In the genomic region with DNA sequence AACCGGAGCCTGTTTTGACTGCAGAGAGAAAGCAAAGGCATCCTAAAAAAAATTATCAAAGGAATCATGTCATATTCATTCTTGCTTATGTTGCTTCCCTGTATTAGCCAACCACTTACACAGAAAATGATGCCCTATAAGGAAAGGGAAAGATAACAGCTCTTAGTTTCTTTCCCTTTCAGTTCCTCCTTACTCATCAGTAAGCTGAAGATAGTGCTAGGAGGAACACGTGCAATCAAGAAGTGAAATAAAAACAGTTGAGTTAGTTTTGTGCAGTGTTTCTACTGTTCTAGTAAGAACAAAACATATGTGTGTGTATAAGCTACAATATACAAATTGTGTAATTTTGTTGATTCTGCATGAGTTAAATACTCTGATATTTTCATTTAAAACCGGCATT, we compare ENCODE assay signal across 8 cellular contexts. TPM values are rescaled to one million over a fixed set of nuclear protein-coding genes. Genes with fewer than 3 reads are reported as not detected.
DNase-seq lines count a peak whose midpoint lies in the region; ATAC-seq and TF ChIP-seq lines count a peak whose summit lies in the region.

No MANE protein-coding gene starts in this region.

- no peaks in the 10 kb centered on the region for H3K36me3 Mint-ChIP-seq in GM23338 (ENCODE audit: low read depth)

- no peaks in the 10 kb centered on the region for H3K79me2 ChIP-seq in GM23338 (replicated peaks; ENCODE audit: insufficient read depth)

- intact Hi-C loops in lower lobe of right lung (cut with DNase I) = no loop called here

- H3K4me1 Mint-ChIP-seq in GM23338 = peaks cover 4% of the 10 kb centered on the region; the same call in 1 of the 3 replicates

- DNase-seq in GM23338 (ENCODE audit: low spot score) (no peak), lower lobe of right lung (no peak), Peyer's patch (no peak), GDM1 (lab: John Stamatoyannopoulos, UW) (no peak), NCI-H2081 treated with DMSO at 0.1 percent for 48 hours (lab: John Stamatoyannopoulos, UW) (no peak)
- DNase-seq in activated CD4-positive, alpha-beta T cell treated with anti-CD3 and anti-CD28 coated beads, Interleukin-2, amount 50 U/mL, for 48 hours = no peak

- H3F3A ChIP-seq in GM23338 (replicated peaks; ENCODE audit: low read depth) = no peaks in the 10 kb centered on the region

- no peaks in the 10 kb centered on the region for H3K4me1 ChIP-seq in GM23338 (ENCODE audit: insufficient read depth)
- H3K4me1 ChIP-seq in lower lobe of right lung = no peaks in the 10 kb centered on the region
- H3K4me1 ChIP-seq in Peyer's patch = peaks cover 0 to 4% (median 0%) of the 10 kb centered on the region in 4 donors

- H3K27ac ChIP-seq in GM23338 (ENCODE audit: low read depth) (no peak overlapping the region), lower lobe of right lung (no peak overlapping the region), Peyer's patch (no peak overlapping the region)

- TF ChIP-seq CTCF in GM23338 (conservative IDR thresholded peaks at IDR 0.05; ENCODE audit: low read depth in 2 of 2) (no peak), lower lobe of right lung (IDR thresholded peaks at IDR 0.05) (no peak), Peyer's patch (IDR thresholded peaks at IDR 0.05) (no peak)

- ATAC-seq in GM18873 (IDR thresholded peaks at IDR 0.05; ENCODE audit: low FRiP score, unreplicated experiment) (peak; percentile 87), GM23338 (no peak), HG03565 (IDR thresholded peaks at IDR 0.05; ENCODE audit: unreplicated experiment) (peak; percentile 89), lower lobe of right lung (peak; percentile 45 to 73)

- H3K27ac Mint-ChIP-seq in GM23338 = no peak overlapping the region

- H3K4me3 ChIP-seq in GM23338 (no peak overlapping the region), lower lobe of right lung (no peak overlapping the region), Peyer's patch (no peak overlapping the region)

- no peak for TF ChIP-seq POLR2A in Peyer's patch (IDR thresholded peaks at IDR 0.05)

- H4K20me1 ChIP-seq in GM23338 (replicated peaks; ENCODE audit: insufficient read depth) = no peaks in the 10 kb centered on the region

- no peak overlapping the region for H3K4me3 Mint-ChIP-seq in GM23338

- H3K27me3 ChIP-seq in GM23338 (ENCODE audit: insufficient read depth) (no peaks in the 10 kb centered on the region), lower lobe of right lung (ENCODE audit: low read depth) (no peaks in the 10 kb centered on the region), Peyer's patch (no peaks in the 10 kb centered on the region)

- no peaks in the 10 kb centered on the region for H3K9me2 ChIP-seq in GM23338 (ENCODE audit: insufficient read depth)

- H3K9me3 Mint-ChIP-seq in GM23338 = no peaks in the 10 kb centered on the region

- no peak overlapping the region for H3K4me2 ChIP-seq in GM23338

- H3K9me3 ChIP-seq in lower lobe of right lung (no peaks in the 10 kb centered on the region), Peyer's patch (no peaks in the 10 kb centered on the region)

- peak overlapping the region; percentile 54; the same call in 1 of the 2 replicates for H2AFZ ChIP-seq in GM23338

- H3K27me3 Mint-ChIP-seq in GM23338 (ENCODE audit: insufficient read depth, low read depth, poor library complexity) = no peaks in the 10 kb centered on the region

- H3K36me3 ChIP-seq in GM23338 (ENCODE audit: insufficient read depth) = no peaks in the 10 kb centered on the region
- H3K36me3 ChIP-seq in lower lobe of right lung = no peaks in the 10 kb centered on the region
- H3K36me3 ChIP-seq in Peyer's patch = no peaks in the 10 kb centered on the region

TF ChIP-seq in GM23338, 12 proteins besides CTCF, POLR2A, EP300 and RAD21 (continues in another document):
- TF ChIP-seq JUNB (IDR thresholded peaks at IDR 0.05; ENCODE audit: unreplicated experiment) (no peak), ZNF331 (CRISPR knock-in tag; IDR thresholded peaks at IDR 0.05; ENCODE audit: low read depth) (no peak), ETS1 (IDR thresholded peaks at IDR 0.05) (no peak), REST (IDR thresholded peaks at IDR 0.05; ENCODE audit: unreplicated experiment) (no peak), CREB1 (CRISPR knock-in tag; IDR thresholded peaks at IDR 0.05; ENCODE audit: low read depth) (no peak), EZH2phosphoT487 (IDR thresholded peaks at IDR 0.05; ENCODE audit: unreplicated experiment) (no peak)

RNA-seq across cellular contexts. Expression of gene MTF2, which starts 45.3 kb away (rescaled TPM):
- total RNA-seq in GM23338 (2014; rRNA removed; shearing (Covaris generic)) = 77.2 and 82.1 TPM in 2 replicates
- polyA plus RNA-seq in GM23338 (2016; fragmentation: Nextera tagmentation; extraction: Ambion mirVana) = 105 and 133 TPM in 2 replicates
- total RNA-seq in lower lobe of right lung = 20.2 TPM
- total RNA-seq in Peyer's patch = 10 to 100 TPM; 22.3 to 29.8 (median 26.4) TPM
